Comparison of ENCODE assay signal across 3 cellular contexts in the genomic region with DNA sequence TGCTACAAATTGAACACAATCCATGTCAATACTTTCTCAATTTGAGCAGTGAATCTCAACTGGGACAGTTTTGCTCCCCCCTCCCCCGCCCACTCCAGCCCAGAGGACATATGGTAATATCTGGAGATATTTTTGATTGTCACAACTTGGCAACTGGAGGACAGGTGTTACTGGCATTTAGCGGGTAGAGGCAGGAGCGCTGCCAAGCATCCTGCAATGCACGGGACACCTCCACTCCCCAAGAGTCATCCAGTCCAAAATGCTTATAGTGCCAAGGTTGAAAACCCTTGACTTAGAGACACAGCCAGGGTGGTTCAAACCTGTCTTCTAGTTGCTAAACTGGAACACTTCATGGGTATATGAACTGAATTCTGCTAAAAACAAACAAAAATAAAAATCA. TPM values are rescaled to one million over a fixed set of nuclear protein-coding genes. Genes with fewer than 3 reads are reported as not detected.
"Had no signal": no experiment of that assay in that cellular context is flagged by ENCODE, and none has a peak within 500 bp of the region (broad histone marks: within the 10 kb centered on the region; RNA-seq: fewer than 3 reads in every experiment).

No MANE protein-coding gene starts in this region.

- H3K4me2 ChIP-seq: GM23338 had no signal

- H2AFZ ChIP-seq: GM23338 had no signal

- H3K4me3 ChIP-seq: GM23338, K562 had no signal

- DNase-seq: H9 had no signal

RNA-seq across cellular contexts. Expression of gene LRRC1, which starts 26.9 kb away (rescaled TPM):
- total RNA-seq: K562 had no signal
